8 cellular contexts compared by ENCODE assay signal in genomic region chr6:166862978-166863530, GRCh38.
DNase-seq lines count a peak whose midpoint lies in the region; ATAC-seq, FAIRE-seq and TF ChIP-seq lines count a peak whose summit lies in the region.

No MANE protein-coding gene starts in this region.

- no peak for TF ChIP-seq POLR2A in upper lobe of left lung (IDR thresholded peaks at IDR 0.05)

- no peak overlapping the region for H3K27ac ChIP-seq in left lung
- H3K27ac ChIP-seq in upper lobe of left lung = peak overlapping the region in 1 of 4 donors; percentile 44

- CTCF ChIA-PET in activated CD4-positive, alpha-beta memory T cell treated with anti-CD3 and anti-CD28 coated beads for 36 hours (lab: Charles Lee) = interaction anchor here (0.8 to 1.7 kb wide), 5 partner anchors 78 to 257 kb away, joined by 3 to 7 read pairs (median 4); no protein-coding TSS in a partner anchor

- no peak for TF ChIP-seq CTCF in left lung (IDR thresholded peaks at IDR 0.05)
- no peak for TF ChIP-seq CTCF in upper lobe of left lung (IDR thresholded peaks at IDR 0.05)

- H3K36me3 Mint-ChIP-seq in stimulated activated naive CD8-positive, alpha-beta T cell treated with anti-CD3 and anti-CD28 coated beads, Interleukin-15, Interleukin-2, amounts not matched to agents 100 ng/mL and 50 ng/mL, for 24 hours (ENCODE audit: low read depth) = no peaks in the 10 kb centered on the region
- H3K36me3 Mint-ChIP-seq in activated CD4-positive, alpha-beta memory T cell treated with anti-CD3 and anti-CD28 coated beads for 36 hours = no peaks in the 10 kb centered on the region

- H3K27me3 ChIP-seq in left lung (peaks cover 29 to 56% of the 10 kb centered on the region in 2 donors), upper lobe of left lung (peaks cover 0 to 17% (median 5%) of the 10 kb centered on the region in 4 donors)

- no peaks in the 10 kb centered on the region for H3K9me3 Mint-ChIP-seq in stimulated activated naive CD8-positive, alpha-beta T cell treated with anti-CD3 and anti-CD28 coated beads, Interleukin-15, Interleukin-2, amounts not matched to agents 100 ng/mL and 50 ng/mL, for 24 hours
- no peaks in the 10 kb centered on the region for H3K9me3 Mint-ChIP-seq in activated CD4-positive, alpha-beta memory T cell treated with anti-CD3 and anti-CD28 coated beads for 36 hours

- ATAC-seq in stimulated activated naive CD8-positive, alpha-beta T cell treated with anti-CD3 and anti-CD28 coated beads, Interleukin-15, Interleukin-2, amounts not matched to agents 100 U/mL and 50 U/mL, for 24 hours = no peak
- ATAC-seq in left lung = peak; percentile 25
- ATAC-seq in upper lobe of left lung (ENCODE audit: low FRiP score in 2 of 2) = peak; percentile 24

- no peaks in the 10 kb centered on the region for H3K36me3 ChIP-seq in left lung
- H3K36me3 ChIP-seq in upper lobe of left lung = no peaks in the 10 kb centered on the region

- POLR2A ChIA-PET in activated CD4-positive, alpha-beta memory T cell treated with anti-CD3 and anti-CD28 coated beads for 36 hours (lab: Charles Lee) = no interaction called here

- DNase-seq in stimulated activated naive CD8-positive, alpha-beta T cell treated with anti-CD3 and anti-CD28 coated beads, Interleukin-15, Interleukin-2, amounts not matched to agents 100 U/mL and 50 U/mL, for 24 hours = no peak
- no peak for DNase-seq in activated CD4-positive, alpha-beta memory T cell treated with anti-CD3 and anti-CD28 coated beads for 36 hours
- DNase-seq in left lung (no peak), upper lobe of left lung (no peak), HTR-8/SVneo (ENCODE audit: insufficient read length, low spot score) (no peak), HCEC 1CT (no peak), NCI-H2196 treated with DMSO at 0.1 percent for 48 hours (lab: John Stamatoyannopoulos, UW; ENCODE audit: unreplicated experiment) (no peak)

- H3K4me3 Mint-ChIP-seq in stimulated activated naive CD8-positive, alpha-beta T cell treated with anti-CD3 and anti-CD28 coated beads, Interleukin-15, Interleukin-2, amounts not matched to agents 100 ng/mL and 50 ng/mL, for 24 hours = peak overlapping the region; percentile 79
- H3K4me3 Mint-ChIP-seq in activated CD4-positive, alpha-beta memory T cell treated with anti-CD3 and anti-CD28 coated beads for 36 hours = peak overlapping the region; percentile 75

- no peaks in the 10 kb centered on the region for H3K9me3 ChIP-seq in left lung
- no peaks in the 10 kb centered on the region for H3K9me3 ChIP-seq in upper lobe of left lung

- peaks cover 21% of the 10 kb centered on the region for H3K27me3 Mint-ChIP-seq in stimulated activated naive CD8-positive, alpha-beta T cell treated with anti-CD3 and anti-CD28 coated beads, Interleukin-15, Interleukin-2, amounts not matched to agents 100 ng/mL and 50 ng/mL, for 24 hours
- peaks cover 2% of the 10 kb centered on the region for H3K27me3 Mint-ChIP-seq in activated CD4-positive, alpha-beta memory T cell treated with anti-CD3 and anti-CD28 coated beads for 36 hours

- no peak for FAIRE-seq in HTR-8/SVneo (lab: Jason Lieb, UNC)

- TF ChIP-seq EP300 in upper lobe of left lung (IDR thresholded peaks at IDR 0.05) = no peak

- intact Hi-C loops in activated CD4-positive, alpha-beta memory T cell treated with anti-CD3 and anti-CD28 coated beads for 36 hours (cut with micrococcal nuclease) = loop anchor here (2.0 to 5.0 kb wide), 3 partner anchors 32 to 88 kb away; no protein-coding TSS in a partner anchor
- intact Hi-C loops in left lung (cut with DNase I) = no loop called here

- H3K27ac Mint-ChIP-seq in stimulated activated naive CD8-positive, alpha-beta T cell treated with anti-CD3 and anti-CD28 coated beads, Interleukin-15, Interleukin-2, amounts not matched to agents 100 ng/mL and 50 ng/mL, for 24 hours = no peak overlapping the region
- no peak overlapping the region for H3K27ac Mint-ChIP-seq in activated CD4-positive, alpha-beta memory T cell treated with anti-CD3 and anti-CD28 coated beads for 36 hours

- H3K4me3 ChIP-seq in left lung (peak overlapping the region in 1 of 2 donors; percentile 37), upper lobe of left lung (peak overlapping the region; percentile 22 to 61 (median 50))

- H3K4me1 ChIP-seq in left lung (peaks cover 3 to 16% of the 10 kb centered on the region in 2 donors), upper lobe of left lung (peaks cover 5 to 15% (median 13%) of the 10 kb centered on the region in 4 donors)

- H3K4me1 Mint-ChIP-seq in stimulated activated naive CD8-positive, alpha-beta T cell treated with anti-CD3 and anti-CD28 coated beads, Interleukin-15, Interleukin-2, amounts not matched to agents 100 ng/mL and 50 ng/mL, for 24 hours (ENCODE audit: low read depth) = peaks cover 5% of the 10 kb centered on the region
- peaks cover 6% of the 10 kb centered on the region for H3K4me1 Mint-ChIP-seq in activated CD4-positive, alpha-beta memory T cell treated with anti-CD3 and anti-CD28 coated beads for 36 hours (ENCODE audit: low read depth)

- 37 to 54% methylated on average over 11 to 16 of the region's 21 CpGs for WGBS in upper lobe of left lung, 2 donors
